Comparison of ENCODE assay signal across 10 cellular contexts in the genomic region with DNA sequence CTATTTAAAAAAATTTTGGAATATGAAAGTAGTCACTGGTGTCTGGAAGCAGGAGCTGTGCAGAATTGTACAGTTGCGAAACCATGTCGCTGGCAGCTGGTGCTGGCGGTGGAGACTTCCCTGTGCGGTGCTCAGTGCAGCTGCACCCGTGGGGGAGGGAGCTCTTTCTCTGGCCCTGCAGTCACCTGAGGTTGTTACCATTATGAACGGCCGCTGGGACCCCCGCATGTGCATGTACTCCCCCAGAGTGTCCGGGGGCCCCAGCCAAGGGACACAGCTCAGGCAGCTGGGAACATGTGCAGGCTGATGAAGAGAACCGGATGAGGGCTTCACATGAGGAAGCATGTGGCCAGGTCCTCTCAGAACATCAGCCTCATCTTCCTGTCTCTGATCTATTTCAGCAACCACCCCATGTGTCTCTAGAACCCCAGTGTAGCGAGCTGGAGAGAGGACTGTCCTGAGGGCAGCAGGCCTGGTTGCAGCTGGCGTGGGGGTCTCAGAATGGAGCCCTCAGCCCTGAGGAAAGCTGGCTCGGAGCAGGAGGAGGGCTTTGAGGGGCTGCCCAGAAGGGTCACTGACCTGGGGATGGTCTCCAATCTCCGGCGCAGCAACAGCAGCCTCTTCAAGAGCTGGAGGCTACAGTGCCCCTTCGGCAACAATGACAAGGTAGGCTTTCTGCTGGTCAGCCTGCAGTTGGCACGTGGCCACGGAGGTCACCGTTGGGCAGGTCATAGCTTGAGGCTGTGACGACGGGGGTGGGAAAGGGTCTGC. TPM values are rescaled to one million over a fixed set of nuclear protein-coding genes. Genes with fewer than 3 reads are reported as not detected.
DNase-seq lines count a peak whose midpoint lies in the region; ATAC-seq, FAIRE-seq and TF ChIP-seq lines count a peak whose summit lies in the region.
"Had no signal": no experiment of that assay in that cellular context is flagged by ENCODE, and none has a peak within 500 bp of the region (broad histone marks: within the 10 kb centered on the region; RNA-seq: fewer than 3 reads in every experiment).

A gene (plus strand): TSS at position 422 of the 771 bp plus-strand sequence. CDS start 80 bp downstream, at position 502.

- H3K4me1 ChIP-seq in SJSA1 (replicated peaks) (no peaks in the 10 kb centered on the region), esophagus squamous epithelium (peaks cover 0 to 18% (median 11%) of the 10 kb centered on the region in 3 donors), small intestine (ENCODE audit: control insufficient read depth in 2 of 2, insufficient read depth in 1 of 2, low read depth in 1 of 2, low read length in 1 of 2) (no peaks in the 10 kb centered on the region)

- no peak for TF ChIP-seq POLR2A in esophagus squamous epithelium (IDR thresholded peaks at IDR 0.05)

- in situ Hi-C loops in GM13977 (cut with MboI; ENCODE audit: low pct_unique_long_range_greater_than_20kb, low sequenced_read_pairs, unreplicated experiment): no loop called here

- FAIRE-seq in small intestine (lab: Jason Lieb, UNC): no peak

- no peak for TF ChIP-seq CTCF in esophagus squamous epithelium (IDR thresholded peaks at IDR 0.05)
- no peak for TF ChIP-seq CTCF in GM13977 (IDR thresholded peaks at IDR 0.05; ENCODE audit: extremely low read depth, insufficient read depth, missing control alignments)

- intact Hi-C loops in esophagus squamous epithelium (cut with DNase I): no loop called here

- WGBS in esophagus squamous epithelium, 2 donors: 26 to 43% methylated on average over 5 to 9 of the region's 21 CpGs
- WGBS in small intestine, 3 donors: 43 to 53% (median 52%) methylated on average over 20 to 21 of the region's 21 CpGs

- no peak within 1 kb of the TSS for H3K27ac ChIP-seq in SJSA1
- H3K27ac ChIP-seq in esophagus squamous epithelium: peak within 1 kb of the TSS in 2 of 4 donors; percentile 67 to 79
- H3K27ac ChIP-seq in small intestine (ENCODE audit: low read depth in 1 of 2, low read length in 1 of 2): peak within 1 kb of the TSS in 1 of 2 donors; percentile 53
- H3K27ac ChIP-seq: VCaP had no signal

- H3K4me3 ChIP-seq in SJSA1 (no peak within 1 kb of the TSS), esophagus squamous epithelium (peak within 1 kb of the TSS in 3 of 4 donors; percentile 7 to 50 (median 29)), small intestine (ENCODE audit: low read depth in 1 of 2, low read length in 2 of 2) (peak within 1 kb of the TSS in 1 of 2 donors; percentile 32)

- H3K36me3 ChIP-seq in SJSA1 (no peaks in the 10 kb centered on the region), esophagus squamous epithelium (no peaks in the 10 kb centered on the region), small intestine (ENCODE audit: control insufficient read depth in 2 of 2, insufficient read depth in 2 of 2, low read length in 2 of 2) (no peaks in the 10 kb centered on the region)

- H3K9me3 ChIP-seq in SJSA1 (replicated peaks) (no peaks in the 10 kb centered on the region), esophagus squamous epithelium (no peaks in the 10 kb centered on the region), small intestine (ENCODE audit: control insufficient read depth, low read depth) (no peaks in the 10 kb centered on the region)

- DNase-seq in activated gamma-delta T cell treated with Interleukin-2 at 50 U/mL for 16 hours (peak; percentile 40), activated gamma-delta T cell (lab: John Stamatoyannopoulos, UW) (no peak), SJSA1 (ENCODE audit: low read depth in 1 of 2, low spot score in 2 of 2) (no peak), esophagus squamous epithelium (lab: John Stamatoyannopoulos, UW) (no peak), small intestine (peak; percentile 46), GM13977 (ENCODE audit: low spot score) (no peak)

- ATAC-seq in HG03469 (IDR thresholded peaks at IDR 0.05; ENCODE audit: unreplicated experiment): no peak
- no peak for ATAC-seq in GM21825 (IDR thresholded peaks at IDR 0.05; ENCODE audit: unreplicated experiment)

- H3K27me3 ChIP-seq in SJSA1 (replicated peaks) (peaks cover 39% of the 10 kb centered on the region), esophagus squamous epithelium (peaks cover 0 to 57% (median 9%) of the 10 kb centered on the region in 4 donors), small intestine (ENCODE audit: control insufficient read depth in 2 of 2, insufficient read depth in 2 of 2, low read length in 2 of 2) (peaks cover 0 to 2% of the 10 kb centered on the region in 2 donors)

RNA-seq across cellular contexts. Expression of the gene that starts here (rescaled TPM):
- 14.8 and 16.1 TPM in 2 replicates for total RNA-seq in SJSA1 (2014; rRNA removed; shearing (Covaris generic))
- 1 to 10 TPM in 3 of 4 donors, under 1 TPM in 1; 0.40 to 6.9 (median 2.5) TPM for total RNA-seq in esophagus squamous epithelium
- polyA plus RNA-seq in small intestine: 1 to 10 TPM in 2 of 3 donors, under 1 TPM in 1; 0.89 to 2.7 (median 2.7) TPM
- total RNA-seq: myocyte had no signal

Comparison
In these comparisons a context has a peak if more than half of its experiments do, and no peak if none do; other contexts are left out.
1. DNase-seq: peak in activated gamma-delta T cell treated with Interleukin-2 at 50 U/mL for 16 hours (single experiment) and small intestine (single experiment); none in activated gamma-delta T cell (single experiment), SJSA1 (0 of 2), esophagus squamous epithelium (single experiment) and GM13977 (single experiment).